Comparison of ENCODE assay signal across 19 cellular contexts in the genomic region with DNA sequence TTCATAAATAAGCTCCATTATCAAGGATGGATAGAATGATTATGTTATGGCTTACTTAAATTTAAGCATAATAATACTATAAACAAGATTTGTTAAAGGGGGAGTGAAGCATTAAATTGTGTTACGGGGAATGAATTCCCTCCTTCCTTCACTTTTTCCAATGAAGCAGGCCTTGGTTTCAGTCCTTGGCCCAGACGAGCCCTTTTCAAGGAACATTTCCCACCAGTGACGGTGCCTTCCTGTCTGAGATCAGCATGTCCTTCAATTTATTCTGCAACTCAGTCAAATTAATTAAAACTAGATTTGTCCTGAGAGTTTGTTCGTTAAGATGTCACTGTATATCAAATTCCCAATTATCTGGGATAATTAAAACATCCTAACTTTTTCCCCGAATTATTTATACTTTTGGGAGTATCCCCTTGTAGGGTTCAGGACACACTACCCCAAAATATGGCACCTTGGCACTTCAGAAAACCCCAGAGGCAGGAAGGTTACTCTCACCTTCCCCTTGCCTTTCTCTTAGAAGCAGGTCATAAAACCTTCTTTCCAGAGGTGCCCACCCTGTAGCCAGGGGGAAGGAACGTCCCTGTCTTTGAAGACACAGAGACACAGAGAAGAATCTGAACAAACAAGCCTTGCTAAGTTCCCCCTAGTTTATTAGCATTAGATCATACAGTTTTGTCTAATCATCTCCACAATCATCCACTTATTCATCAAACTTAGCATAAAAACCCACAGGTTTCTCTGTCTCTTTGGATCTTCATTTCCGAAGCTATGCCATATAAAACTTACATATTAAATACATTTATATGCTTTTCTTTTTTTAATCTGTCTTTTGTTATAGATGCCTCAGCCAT.
A peak's percentile ranks its signal among the peaks of the same experiment; 100 is the strongest.
DNase-seq lines count a peak whose midpoint lies in the region; ATAC-seq and TF ChIP-seq lines count a peak whose summit lies in the region.
"Had no signal": no experiment of that assay in that cellular context is flagged by ENCODE, and none has a peak within 500 bp of the region (broad histone marks: within the 10 kb centered on the region; RNA-seq: fewer than 3 reads in every experiment).

No MANE protein-coding gene starts in this region.

- H3K27me3 Mint-ChIP-seq in chondrocyte (ENCODE audit: low read depth) (no peaks in the 10 kb centered on the region), nephron (ENCODE audit: low read depth) (peaks cover 3% of the 10 kb centered on the region), endodermal cell (ENCODE audit: insufficient read depth) (no peaks in the 10 kb centered on the region)

- H3K4me1 ChIP-seq in right atrium auricular region = peaks cover 0 to 37% of the 10 kb centered on the region in 2 donors
- H3K4me1 ChIP-seq in aorta (ENCODE audit: control insufficient read depth in 1 of 2, insufficient read depth in 2 of 2, low read length in 2 of 2) = peaks cover 9 to 15% of the 10 kb centered on the region in 2 donors
- H3K4me1 ChIP-seq in endodermal cell (ENCODE audit: control insufficient read depth, insufficient read depth, low read length) = peaks cover 23% of the 10 kb centered on the region
- H3K4me1 ChIP-seq: uterus had no signal

- H3K4me3 ChIP-seq in right atrium auricular region (no peak overlapping the region), aorta (ENCODE audit: low read length in 2 of 2) (no peak overlapping the region), endodermal cell (ENCODE audit: low read length) (no peak overlapping the region)
- H3K4me3 ChIP-seq: adrenal gland, uterus had no signal

- H3K27me3 ChIP-seq in right atrium auricular region (no peaks in the 10 kb centered on the region), aorta (ENCODE audit: control insufficient read depth in 1 of 2, insufficient read depth in 2 of 2, low read length in 1 of 2) (no peaks in the 10 kb centered on the region), endodermal cell (ENCODE audit: control insufficient read depth, insufficient read depth, low read length, poor library complexity, severe bottlenecking) (no peaks in the 10 kb centered on the region)
- H3K27me3 ChIP-seq: adrenal gland, uterus had no signal

- H3K27ac Mint-ChIP-seq in chondrocyte (ENCODE audit: unreplicated experiment) = peak overlapping the region; percentile 91
- peak overlapping the region; percentile 72 to 82 (median 76) for H3K27ac Mint-ChIP-seq in nephron
- H3K27ac Mint-ChIP-seq in endodermal cell = no peak overlapping the region
- H3K27ac Mint-ChIP-seq: CD4-positive, alpha-beta memory T cell; immature natural killer cell; T-helper 1 cell treated with Interleukin-12 subunit alpha and Interleukin-12 subunit beta and Interleukin-4 antibody, amounts not matched to agents 30 μg/mL and 1 μg/mL, for 36 hours had no signal

- H3K36me3 Mint-ChIP-seq in chondrocyte (ENCODE audit: low read depth) (no peaks in the 10 kb centered on the region), nephron (ENCODE audit: low read depth) (no peaks in the 10 kb centered on the region), endodermal cell (ENCODE audit: low read depth) (no peaks in the 10 kb centered on the region)
- H3K36me3 Mint-ChIP-seq: CD4-positive, alpha-beta memory T cell; immature natural killer cell had no signal

- H3K36me3 ChIP-seq in right atrium auricular region (no peaks in the 10 kb centered on the region), aorta (ENCODE audit: control insufficient read depth in 1 of 2, insufficient read depth in 2 of 2, low read length in 1 of 2) (no peaks in the 10 kb centered on the region), endodermal cell (ENCODE audit: control insufficient read depth, insufficient read depth, low read length) (no peaks in the 10 kb centered on the region)
- H3K36me3 ChIP-seq: adrenal gland, neutrophil, uterus had no signal

- TF ChIP-seq CTCF in right atrium auricular region (IDR thresholded peaks at IDR 0.05) (no peak), chondrocyte (IDR thresholded peaks at IDR 0.05) (no peak), nephron (IDR thresholded peaks at IDR 0.05; ENCODE audit: unreplicated experiment in 3 of 3) (no peak), endodermal cell (conservative IDR thresholded peaks at IDR 0.05) (no peak)

- H3K9me3 Mint-ChIP-seq in chondrocyte (ENCODE audit: low read depth) (no peaks in the 10 kb centered on the region), nephron (no peaks in the 10 kb centered on the region), endodermal cell (no peaks in the 10 kb centered on the region)
- H3K9me3 Mint-ChIP-seq: CD4-positive, alpha-beta memory T cell; T-helper 1 cell treated with Interleukin-12 subunit alpha and Interleukin-12 subunit beta and Interleukin-4 antibody, amounts not matched to agents 30 μg/mL and 1 μg/mL, for 36 hours had no signal

- H3K4me1 Mint-ChIP-seq in chondrocyte (ENCODE audit: low read depth) = peaks cover 77% of the 10 kb centered on the region
- peaks cover 79% of the 10 kb centered on the region for H3K4me1 Mint-ChIP-seq in nephron
- peaks cover 55% of the 10 kb centered on the region for H3K4me1 Mint-ChIP-seq in endodermal cell
- H3K4me1 Mint-ChIP-seq: immature natural killer cell had no signal

- 46 to 52% methylated on average over 7 of the region's 7 CpGs for WGBS in aorta, 2 donors
- 86 to 100% methylated on average over 4 to 7 of the region's 7 CpGs for WGBS in endodermal cell (ENCODE audit: insufficient coverage in 1 of 2, insufficient read length in 1 of 2), 2 experiments

- no peak overlapping the region for H3K9ac ChIP-seq in endodermal cell (ENCODE audit: extremely low read depth, low read length, poor library complexity, severe bottlenecking)

- ATAC-seq in left ventricle myocardium superior (no peak), aorta (ENCODE audit: low FRiP score) (no peak), HG03354 (IDR thresholded peaks at IDR 0.05; ENCODE audit: poor library complexity, severe bottlenecking, unreplicated experiment) (no peak), GM19463 (IDR thresholded peaks at IDR 0.05; ENCODE audit: unreplicated experiment) (no peak)

- no peak for DNase-seq in right atrium auricular region (ENCODE audit: low spot score)
- DNase-seq in left ventricle myocardium superior = no peak
- no peak for DNase-seq in chondrocyte (ENCODE audit: low spot score)
- DNase-seq in aorta = no peak
- DNase-seq in endodermal cell = no peak
- DNase-seq: activated CD4-positive, CD25-positive, alpha-beta regulatory T cell; activated CD8-positive, alpha-beta memory T cell treated with anti-CD3 and anti-CD28 coated beads for 24 hours; adrenal gland; CD4-positive, alpha-beta memory T cell; cerebellar nuclear complex; immature natural killer cell; NCI-H1092 treated with DMSO at 0.1 percent for 48 hours; stimulated activated naive CD4-positive, alpha-beta T cell; uterus had no signal

- H3K27ac ChIP-seq in right atrium auricular region (peak overlapping the region; percentile 67 to 68), aorta (ENCODE audit: low read depth in 1 of 2, low read length in 2 of 2) (peak overlapping the region; percentile 22 to 62), endodermal cell (ENCODE audit: low read depth, low read length) (no peak overlapping the region)
- H3K27ac ChIP-seq: neutrophil, uterus had no signal

- intact Hi-C loops in left ventricle myocardium superior (cut with micrococcal nuclease) = loop anchor here (10.0 kb wide), 1 partner anchor 79 kb away; no protein-coding TSS in a partner anchor
- intact Hi-C loops in aorta (cut with DNase I) = no loop called here

- peak overlapping the region; percentile 26 for H3K4me3 Mint-ChIP-seq in chondrocyte (ENCODE audit: unreplicated experiment)
- H3K4me3 Mint-ChIP-seq in nephron = no peak overlapping the region
- H3K4me3 Mint-ChIP-seq in endodermal cell = no peak overlapping the region
- H3K4me3 Mint-ChIP-seq: CD4-positive, alpha-beta memory T cell; immature natural killer cell; T-helper 1 cell treated with Interleukin-12 subunit alpha and Interleukin-12 subunit beta and Interleukin-4 antibody, amounts not matched to agents 30 μg/mL and 1 μg/mL, for 36 hours had no signal

- H3K9me3 ChIP-seq in right atrium auricular region = no peaks in the 10 kb centered on the region
- no peaks in the 10 kb centered on the region for H3K9me3 ChIP-seq in aorta (ENCODE audit: control insufficient read depth, low read length)
- H3K9me3 ChIP-seq in endodermal cell (ENCODE audit: control insufficient read depth, low read length) = no peaks in the 10 kb centered on the region
- H3K9me3 ChIP-seq: adrenal gland, neutrophil, uterus had no signal
